In genomic region chr15:31141792-31142191, GRCh38 we compare ENCODE assay signal across 8 cellular contexts. TPM values are rescaled to one million over a fixed set of nuclear protein-coding genes. Genes with fewer than 3 reads are reported as not detected.
"Had no signal": no experiment of that assay in that cellular context is flagged by ENCODE, and none has a peak within 500 bp of the region (broad histone marks: within the 10 kb centered on the region; RNA-seq: fewer than 3 reads in every experiment).

No MANE protein-coding gene starts in this region.

- H3K27ac ChIP-seq: HL-60 had no signal

- H3K4me3 ChIP-seq: K562 had no signal

- ATAC-seq: HepG2, K562 had no signal

- DNase-seq: IMR-90, KBM-7 had no signal

RNA-seq across cellular contexts. Expression of gene TRPM1, which starts 40.3 kb away (rescaled TPM):
- total RNA-seq: HepG2, HT-29, HT1080, IMR-90, K562 had no signal
- polyA plus RNA-seq: HepG2, IgD-negative memory B cell, IMR-90 had no signal
